ENCODE assay signal across 8 cellular contexts in genomic region chr7:116864084-116864483, GRCh38. TPM values are rescaled to one million over a fixed set of nuclear protein-coding genes. Genes with fewer than 3 reads are reported as not detected.
DNase-seq lines count a peak whose midpoint lies in the region; ATAC-seq, FAIRE-seq and TF ChIP-seq lines count a peak whose summit lies in the region.

No MANE protein-coding gene starts in this region.

- peaks cover 35% of the 10 kb centered on the region for H3K4me1 Mint-ChIP-seq in activated CD4-positive, alpha-beta T cell treated with anti-CD3 and anti-CD28 coated beads, Interleukin-2, amount 10 ng/mL, durations not matched to agents 24 days and 14 days

- no peak overlapping the region for H3K27ac ChIP-seq in thymus (ENCODE audit: low read depth)

- no peak for ATAC-seq in activated naive CD4-positive, alpha-beta T cell treated with anti-CD3 and anti-CD28 coated beads, Interleukin-2, amount 50 U/mL, for 72 hours
- no peak for ATAC-seq in HG02571 (IDR thresholded peaks at IDR 0.05; ENCODE audit: unreplicated experiment)

- peaks cover 3% of the 10 kb centered on the region for H3K4me1 ChIP-seq in thymus (ENCODE audit: control insufficient read depth, insufficient read depth, low read length)

- H3K9me3 Mint-ChIP-seq in activated CD4-positive, alpha-beta T cell treated with anti-CD3 and anti-CD28 coated beads, Interleukin-2, amount 10 ng/mL, durations not matched to agents 24 days and 14 days: no peaks in the 10 kb centered on the region
- H3K9me3 Mint-ChIP-seq in activated naive CD4-positive, alpha-beta T cell treated with anti-CD3 and anti-CD28 coated beads, Interleukin-2, amount 50 U/mL, for 72 hours: no peaks in the 10 kb centered on the region

- no peak for DNase-seq in activated CD4-positive, alpha-beta T cell treated with anti-CD3 and anti-CD28 coated beads, Interleukin-2, amount 10 ng/mL, durations not matched to agents 24 days and 14 days
- DNase-seq in activated CD4-positive, alpha-beta T cell treated with anti-CD3 and anti-CD28 coated beads for 48 hours: no peak
- no peak for DNase-seq in activated naive CD4-positive, alpha-beta T cell treated with anti-CD3 and anti-CD28 coated beads, Interleukin-2, amount 50 U/mL, for 72 hours (ENCODE audit: low spot score in 2 of 2)
- no peak for DNase-seq in kidney epithelial cell (ENCODE audit: low read depth)
- DNase-seq in GM12892 (ENCODE audit: insufficient read length): no peak
- DNase-seq in NOMO-1 treated with dmso at 0.1 percent for 144 hours (lab: John Stamatoyannopoulos, UW; ENCODE audit: unreplicated experiment): no peak

- no peaks in the 10 kb centered on the region for H3K36me3 ChIP-seq in kidney epithelial cell (ENCODE audit: control insufficient read depth, insufficient read depth, low read length)
- no peaks in the 10 kb centered on the region for H3K36me3 ChIP-seq in thymus (ENCODE audit: control insufficient read depth, insufficient read depth)

- H3K4me3 ChIP-seq in kidney epithelial cell (ENCODE audit: low read depth, low read length) (peak overlapping the region; percentile 84), thymus (ENCODE audit: low read length) (peak overlapping the region; percentile 92)

- intact Hi-C loops in activated CD4-positive, alpha-beta T cell treated with anti-CD3 and anti-CD28 coated beads, Interleukin-2, amount 10 ng/mL, durations not matched to agents 24 days and 14 days (cut with micrococcal nuclease): loop anchor here (5.0 kb wide), 3 partner anchors 38 to 652 kb away; partner anchors contain the start of gene TES

- peaks cover 5% of the 10 kb centered on the region for H3K27me3 Mint-ChIP-seq in activated CD4-positive, alpha-beta T cell treated with anti-CD3 and anti-CD28 coated beads, Interleukin-2, amount 10 ng/mL, durations not matched to agents 24 days and 14 days

- H3K36me3 Mint-ChIP-seq in activated CD4-positive, alpha-beta T cell treated with anti-CD3 and anti-CD28 coated beads, Interleukin-2, amount 10 ng/mL, durations not matched to agents 24 days and 14 days (ENCODE audit: low read depth): peaks cover 8% of the 10 kb centered on the region
- H3K36me3 Mint-ChIP-seq in activated naive CD4-positive, alpha-beta T cell treated with anti-CD3 and anti-CD28 coated beads, Interleukin-2, amount 50 U/mL, for 72 hours: peaks cover 11 to 12% of the 10 kb centered on the region in 2 donors

- FAIRE-seq in GM12892 (lab: Jason Lieb, UNC): no peak

- TF ChIP-seq POLR2A in GM12892 (IDR thresholded peaks at IDR 0.05; ENCODE audit: low read depth, low read length): no peak

- peak overlapping the region; percentile 100 for H3K4me3 Mint-ChIP-seq in activated CD4-positive, alpha-beta T cell treated with anti-CD3 and anti-CD28 coated beads, Interleukin-2, amount 10 ng/mL, durations not matched to agents 24 days and 14 days

- TF ChIP-seq CTCF in kidney epithelial cell (IDR thresholded peaks at IDR 0.05; ENCODE audit: insufficient read depth, low read length, poor library complexity, severe bottlenecking): no peak

- peak overlapping the region; percentile 94 for H3K27ac Mint-ChIP-seq in activated CD4-positive, alpha-beta T cell treated with anti-CD3 and anti-CD28 coated beads, Interleukin-2, amount 10 ng/mL, durations not matched to agents 24 days and 14 days
- H3K27ac Mint-ChIP-seq in activated naive CD4-positive, alpha-beta T cell treated with anti-CD3 and anti-CD28 coated beads, Interleukin-2, amount 50 U/mL, for 72 hours: peak overlapping the region; percentile 98 to 100

- 49% methylated on average over 4 of the region's 4 CpGs for WGBS in thymus

- H3K9me3 ChIP-seq in thymus (ENCODE audit: control insufficient read depth): no peaks in the 10 kb centered on the region

- no peaks in the 10 kb centered on the region for H3K27me3 ChIP-seq in kidney epithelial cell (ENCODE audit: control insufficient read depth, insufficient read depth, low read length)
- no peaks in the 10 kb centered on the region for H3K27me3 ChIP-seq in thymus (ENCODE audit: control insufficient read depth, insufficient read depth)

RNA-seq across cellular contexts. Expression of gene CAPZA2, which starts 1.7 kb away (rescaled TPM):
- total RNA-seq in activated CD4-positive, alpha-beta T cell treated with anti-CD3 and anti-CD28 coated beads, Interleukin-2, amount 10 ng/mL, durations not matched to agents 24 days and 14 days: 154 and 158 TPM in 2 replicates
- total RNA-seq in activated naive CD4-positive, alpha-beta T cell treated with anti-CD3 and anti-CD28 coated beads, Interleukin-2, amount 50 U/mL, for 72 hours: 100 to 1,000 TPM in 1 of 2 donors, 10 to 100 TPM in 1; 97.3 to 148 TPM
- 69.8 and 75.7 TPM in 2 replicates for total RNA-seq in kidney epithelial cell
- polyA plus RNA-seq in thymus: 55.9 TPM
- polyA plus RNA-seq in GM12892 (2012; ENCODE audit: missing spikeins): 96.0 TPM
